In genomic region chr2:179817181-179817841, GRCh38 we compare ENCODE assay signal across 1 cellular context.
TF ChIP-seq lines count a peak whose summit lies in the region.

No MANE protein-coding gene starts in this region.

TF ChIP-seq in H1, 55 proteins besides CTCF, POLR2A, EP300 and RAD21:
- TF ChIP-seq MAFK (IDR thresholded peaks at IDR 0.05; ENCODE audit: low read depth, low read length) (no peak), TAF7 (optimal IDR thresholded peaks at IDR 0.05; ENCODE audit: borderline replicate concordance, low read depth, low read length) (no peak), KDM4A (IDR thresholded peaks at IDR 0.05; ENCODE audit: low read depth, low read length, severe bottlenecking) (no peak)
TF ChIP-seq in H1: peak in this region for 0.
